28 cellular contexts compared by ENCODE assay signal in genomic region chr5:160387445-160387844, GRCh38. TPM values are rescaled to one million over a fixed set of nuclear protein-coding genes. Genes with fewer than 3 reads are reported as not detected.
"Had no signal": no experiment of that assay in that cellular context is flagged by ENCODE, and none has a peak within 500 bp of the region (broad histone marks: within the 10 kb centered on the region; RNA-seq: fewer than 3 reads in every experiment).

No MANE protein-coding gene starts in this region.

- H3K36me3 ChIP-seq: neutrophil, pancreas, right lobe of liver, sigmoid colon, stomach, thoracic aorta, thyroid gland, upper lobe of left lung, vagina had no signal

- FAIRE-seq: pancreas, small intestine, urothelium cell line had no signal

- H3K4me3 ChIP-seq: pancreas, psoas muscle, right lobe of liver, sigmoid colon, stomach, thoracic aorta, thyroid gland, tibial nerve, upper lobe of left lung, vagina had no signal

- H3K27ac Mint-ChIP-seq: natural killer cell treated with Interleukin-12 subunit alpha and Interleukin-12 subunit beta and Interleukin-15 and Interleukin-18, amount 100 ng/mL, for 72 hours; nephron progenitor cell; stimulated activated effector memory CD8-positive, alpha-beta T cell treated with anti-CD3 and anti-CD28 coated beads, Interleukin-12 subunit alpha, Interleukin-12 subunit beta, amount 100 ng/mL, for 72 hours; stimulated activated naive B cell treated with anti-CD40 and anti-IgM and Interleukin-4, amounts not matched to agents 10 μg/mL and 1 μg/mL and 100 μg/mL, for 72 hours; stimulated activated naive CD8-positive, alpha-beta T cell treated with anti-CD3 and anti-CD28 coated beads, Interleukin-15, Interleukin-2, amounts not matched to agents 100 ng/mL and 50 ng/mL, for 24 hours had no signal

- H3K27me3 Mint-ChIP-seq: natural killer cell treated with Interleukin-12 subunit alpha and Interleukin-12 subunit beta and Interleukin-15 and Interleukin-18, amount 100 ng/mL, for 72 hours; stimulated activated naive B cell treated with anti-CD40 and anti-IgM and Interleukin-4, amounts not matched to agents 10 μg/mL and 1 μg/mL and 100 μg/mL, for 72 hours had no signal

- DNase-seq: nephron progenitor cell; nucleus accumbens; pancreas; psoas muscle; right cardiac atrium; right lobe of liver; sigmoid colon; small intestine; stimulated activated CD4-positive, alpha-beta T cell treated with anti-CD3 and anti-CD28 coated beads, Interleukin-15, amount 100 ng/mL, for 24 hours; stimulated activated CD4-positive, alpha-beta T cell treated with anti-CD3 and anti-CD28 coated beads, Interleukin-2, amount 100 ng/mL, for 24 hours; stimulated activated CD4-positive, alpha-beta T cell treated with anti-CD3 and anti-CD28 coated beads, Interleukin-2, amount 100 ng/mL, for 48 hours; stimulated activated CD4-positive, alpha-beta T cell treated with anti-CD3 and anti-CD28 coated beads, Interleukin-4, amount 100 ng/mL, for 24 hours; stimulated activated naive B cell treated with anti-CD40 and anti-IgM and Interleukin-4, amounts not matched to agents 10 μg/mL and 1 μg/mL and 100 μg/mL, for 72 hours; stimulated activated naive CD4-positive, alpha-beta T cell treated with Interleukin-2 at 50 U/mL for 16 hours; stomach; thyroid gland; trophoblast cell; upper lobe of left lung had no signal

- ATAC-seq: natural killer cell treated with Interleukin-12 subunit alpha and Interleukin-12 subunit beta and Interleukin-15 and Interleukin-18, amount 100 ng/mL, for 72 hours; pancreas; psoas muscle; right cardiac atrium; right lobe of liver; stimulated activated effector memory CD8-positive, alpha-beta T cell treated with anti-CD3 and anti-CD28 coated beads, Interleukin-12 subunit alpha, Interleukin-12 subunit beta, amount 100 ng/mL, for 72 hours; stimulated activated naive B cell treated with anti-CD40 and anti-IgM and Interleukin-4, amounts not matched to agents 10 μg/mL and 1 μg/mL and 100 μg/mL, for 72 hours had no signal

- H3K4me3 Mint-ChIP-seq: natural killer cell treated with Interleukin-12 subunit alpha and Interleukin-12 subunit beta and Interleukin-15 and Interleukin-18, amount 100 ng/mL, for 72 hours; nephron progenitor cell; neural crest cell; stimulated activated effector memory CD8-positive, alpha-beta T cell treated with anti-CD3 and anti-CD28 coated beads, Interleukin-12 subunit alpha, Interleukin-12 subunit beta, amount 100 ng/mL, for 72 hours; stimulated activated naive B cell treated with anti-CD40 and anti-IgM and Interleukin-4, amounts not matched to agents 10 μg/mL and 1 μg/mL and 100 μg/mL, for 72 hours; stimulated activated naive CD8-positive, alpha-beta T cell treated with anti-CD3 and anti-CD28 coated beads, Interleukin-15, Interleukin-2, amounts not matched to agents 100 ng/mL and 50 ng/mL, for 24 hours had no signal

- H3K36me3 Mint-ChIP-seq: stimulated activated effector memory CD8-positive, alpha-beta T cell treated with anti-CD3 and anti-CD28 coated beads, Interleukin-12 subunit alpha, Interleukin-12 subunit beta, amount 100 ng/mL, for 72 hours had no signal

- H3K4me1 ChIP-seq: pancreas, psoas muscle, stomach, thyroid gland, tibial nerve, upper lobe of left lung, vagina had no signal

- H3K9me3 ChIP-seq: neutrophil, pancreas, right lobe of liver, thyroid gland, vagina had no signal

- H3K27ac ChIP-seq: neutrophil, pancreas, psoas muscle, right lobe of liver, sigmoid colon, stomach, thoracic aorta, thyroid gland, tibial nerve, upper lobe of left lung, vagina had no signal

- H3K4me1 Mint-ChIP-seq: nephron progenitor cell; stimulated activated effector memory CD8-positive, alpha-beta T cell treated with anti-CD3 and anti-CD28 coated beads, Interleukin-12 subunit alpha, Interleukin-12 subunit beta, amount 100 ng/mL, for 72 hours had no signal

- H3K27me3 ChIP-seq: pancreas, right lobe of liver, sigmoid colon, stomach, thyroid gland, tibial nerve, upper lobe of left lung, vagina had no signal

RNA-seq across cellular contexts. Expression of gene C1QTNF2, which starts 17.0 kb away (rescaled TPM):
- total RNA-seq: natural killer cell treated with Interleukin-12 subunit alpha and Interleukin-12 subunit beta and Interleukin-15 and Interleukin-18, amount 100 ng/mL, for 72 hours; renal cortical epithelial cell had no signal
